7 cellular contexts compared by ENCODE assay signal in genomic region chr2:102806250-102806837, GRCh38. TPM values are rescaled to one million over a fixed set of nuclear protein-coding genes. Genes with fewer than 3 reads are reported as not detected.
DNase-seq lines count a peak whose midpoint lies in the region; ATAC-seq and TF ChIP-seq lines count a peak whose summit lies in the region.

No MANE protein-coding gene starts in this region.

- DNase-seq in GM06990 (ENCODE audit: extremely low read depth, insufficient read length) = no peak
- peak; percentile 89 for DNase-seq in SK-MEL-5 (ENCODE audit: low read depth, low spot score)
- peak; percentile 64 to 79 (median 72) for DNase-seq in body of pancreas
- peak; percentile 88 for DNase-seq in iPS-NIHi11 (ENCODE audit: low spot score)
- no peak for DNase-seq in spleen

- no peak for TF ChIP-seq POLR2A in body of pancreas (IDR thresholded peaks at IDR 0.05)
- TF ChIP-seq POLR2A in spleen (IDR thresholded peaks at IDR 0.05) = no peak

- H3K4me1 ChIP-seq in body of pancreas = no peaks in the 10 kb centered on the region
- H3K4me1 ChIP-seq in spleen = peaks cover 0 to 11% (median 0%) of the 10 kb centered on the region in 6 donors

- ATAC-seq in GM21825 (IDR thresholded peaks at IDR 0.05; ENCODE audit: unreplicated experiment) (peak; percentile 70), body of pancreas (peak; percentile 71)

- H3K9me3 ChIP-seq in body of pancreas (peaks cover 0 to 9% (median 0%) of the 10 kb centered on the region in 3 donors), spleen (peaks cover 2 to 31% (median 21%) of the 10 kb centered on the region in 8 donors)

- no peaks in the 10 kb centered on the region for H3K27me3 ChIP-seq in GM06990 (replicated peaks; ENCODE audit: control insufficient read depth, insufficient read depth, low read length)
- H3K27me3 ChIP-seq in body of pancreas = no peaks in the 10 kb centered on the region
- no peaks in the 10 kb centered on the region for H3K27me3 ChIP-seq in spleen (replicated peaks in 1 of 7)

- H3K4me3 ChIP-seq in GM06990 (replicated peaks; ENCODE audit: low read depth, low read length) (no peak overlapping the region), body of pancreas (no peak overlapping the region), spleen (no peak overlapping the region)

- WGBS in body of pancreas, 2 donors = 36 to 37% methylated on average over 9 of the region's 9 CpGs
- 42 to 66% (median 53%) methylated on average over 9 of the region's 9 CpGs for WGBS in spleen, 5 donors

- in situ Hi-C loops in SK-MEL-5 (cut with HindIII; ENCODE audit: low pct_unique_long_range_greater_than_20kb, low sequenced_read_pairs) = no loop called here

- no peaks in the 10 kb centered on the region; the same call in 1 of the 2 replicates for H3K36me3 ChIP-seq in GM06990 (ENCODE audit: control insufficient read depth, insufficient read depth, low read length)
- no peaks in the 10 kb centered on the region for H3K36me3 ChIP-seq in body of pancreas (replicated peaks in 1 of 2; ENCODE audit: insufficient read depth in 1 of 2, low read depth in 2 of 2)
- peaks cover 0 to 21% (median 3%) of the 10 kb centered on the region in 6 donors for H3K36me3 ChIP-seq in spleen

- peak; percentile 85 for TF ChIP-seq CTCF in GM06990 (IDR thresholded peaks at IDR 0.05; ENCODE audit: insufficient read depth, low read length, poor library complexity, severe bottlenecking)
- peak; percentile 70 for TF ChIP-seq CTCF in LNCAP (IDR thresholded peaks at IDR 0.05)
- peak; percentile 59 to 78 (median 72) for TF ChIP-seq CTCF in body of pancreas (IDR thresholded peaks at IDR 0.05)
- TF ChIP-seq CTCF in spleen (IDR thresholded peaks at IDR 0.05 in 8 of 11, conservative IDR thresholded peaks at IDR 0.05 in 3 of 11) = peak; percentile 21 to 75 (median 65)

- intact Hi-C loops in body of pancreas (cut with DNase I) (no loop called here), spleen (cut with DNase I; ENCODE audit: low total_unique reads) (no loop called here)

- H3K27ac ChIP-seq in body of pancreas = no peak overlapping the region
- no peak overlapping the region for H3K27ac ChIP-seq in spleen

RNA-seq across cellular contexts. Expression of gene TMEM182, which starts 44.5 kb away (rescaled TPM):
- total RNA-seq in SK-MEL-5 (2014; rRNA removed; shearing (Covaris generic)) = 3.3 and 3.9 TPM in 2 replicates
- 4.7 and 6.2 TPM in 2 replicates for polyA plus RNA-seq in SK-MEL-5 (2015; cell fraction: cytosol; rRNA removed)
- polyA plus RNA-seq in SK-MEL-5 (2015; cell fraction: nucleus; rRNA removed) = 2.2 and 3.4 TPM in 2 replicates
- total RNA-seq in body of pancreas (1 to 10 TPM in 1 of 2 donors, under 1 TPM in 1; 0.33 to 1.8 TPM), spleen (1 to 10 TPM; 2.1 to 8.6 (median 3.9) TPM)
- 1 to 10 TPM; 1.3 to 2.0 (median 1.7) TPM for polyA plus RNA-seq in spleen

Comparison
In these comparisons a context has a peak if more than half of its experiments do, and no peak if none do; other contexts are left out.
1. DNase-seq: peak in SK-MEL-5 (single experiment), body of pancreas (4 of 4) and iPS-NIHi11 (single experiment); none in GM06990 (single experiment) and spleen (single experiment).
2. Peak in every context shown above with its lines, with median percentiles within 50 percentile points of each other: CTCF ChIP-seq.